Comparison of ENCODE assay signal across 23 cellular contexts in the genomic region with DNA sequence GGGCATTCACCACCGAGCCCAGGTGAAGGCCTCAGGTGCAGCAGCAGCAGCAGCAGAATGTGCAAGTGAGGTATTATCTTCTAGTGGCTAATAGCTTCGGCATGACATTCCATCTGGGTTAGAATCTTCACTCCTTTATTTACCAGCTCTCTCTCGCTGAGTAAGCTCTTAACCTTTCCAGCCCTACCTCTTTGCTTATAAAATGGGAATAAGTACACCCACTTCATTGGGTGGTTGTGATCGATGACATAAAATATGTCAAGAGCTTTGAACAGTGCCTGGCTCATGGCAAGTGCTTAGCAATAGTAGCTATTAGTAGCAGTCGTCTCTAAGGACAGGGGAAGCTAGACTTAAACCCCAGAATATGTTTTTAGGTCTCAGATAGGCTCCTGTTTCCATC.
A peak's percentile ranks its signal among the peaks of the same experiment; 100 is the strongest.
DNase-seq lines count a peak whose midpoint lies in the region; ATAC-seq and TF ChIP-seq lines count a peak whose summit lies in the region.
"Had no signal": no experiment of that assay in that cellular context is flagged by ENCODE, and none has a peak within 500 bp of the region (broad histone marks: within the 10 kb centered on the region; RNA-seq: fewer than 3 reads in every experiment).

No MANE protein-coding gene starts in this region.

- no peaks in the 10 kb centered on the region for H3K4me1 ChIP-seq in vagina
- H3K4me1 ChIP-seq: A549 had no signal

- no peak for TF ChIP-seq POLR2A in vagina (IDR thresholded peaks at IDR 0.05)

- no peaks in the 10 kb centered on the region for H3K36me3 ChIP-seq in vagina
- H3K36me3 ChIP-seq: ascending aorta; BLaER1 treated with 17β-estradiol and CSF1 and Interleukin-3, amounts not matched to agents 10 nM and 100 nM; pancreas; Peyer's patch had no signal

- H3K9me3 ChIP-seq in vagina: no peaks in the 10 kb centered on the region
- H3K9me3 ChIP-seq: A549; ascending aorta; BLaER1 treated with 17β-estradiol and CSF1 and Interleukin-3, amounts not matched to agents 10 nM and 100 nM; pancreas; Peyer's patch had no signal

- H3K4me3 ChIP-seq in vagina: no peak overlapping the region
- H3K4me3 ChIP-seq: A549; ascending aorta; BLaER1 treated with 17β-estradiol and CSF1 and Interleukin-3, amounts not matched to agents 10 nM and 100 nM; pancreas; Peyer's patch had no signal

- no peak for TF ChIP-seq CTCF in vagina (IDR thresholded peaks at IDR 0.05)

- no peak for ATAC-seq in HG02938 (IDR thresholded peaks at IDR 0.05; ENCODE audit: unreplicated experiment)
- ATAC-seq: A549; pancreas; stimulated activated naive CD8-positive, alpha-beta T cell treated with anti-CD3 and anti-CD28 coated beads, Interleukin-15, amount 100 ng/mL, for 72 hours had no signal

- no peaks in the 10 kb centered on the region for H3K27me3 ChIP-seq in vagina
- H3K27me3 ChIP-seq: ascending aorta; BLaER1 treated with 17β-estradiol and CSF1 and Interleukin-3, amounts not matched to agents 10 nM and 100 nM; pancreas; Peyer's patch had no signal

- peak; percentile 17 for DNase-seq in NCI-H345 (lab: John Stamatoyannopoulos, UW)
- no peak for DNase-seq in NCI-H345 treated with DMSO at 0.1 percent for 48 hours (lab: John Stamatoyannopoulos, UW; ENCODE audit: unreplicated experiment)
- peak; percentile 59 for DNase-seq in NCI-H510A (lab: John Stamatoyannopoulos, UW)
- peak; percentile 52 for DNase-seq in islet precursor cell
- no peak for DNase-seq in anterior cingulate cortex (lab: John Stamatoyannopoulos, UW)
- no peak for DNase-seq in vagina (ENCODE audit: extremely low spot score in 2 of 2)
- no peak for DNase-seq in AG20443 (ENCODE audit: low spot score)
- DNase-seq: activated CD4-positive, alpha-beta memory T cell treated with anti-CD3 and anti-CD28 coated beads, Interleukin-2, amount 10 ng/mL, durations not matched to agents 7 days and 5 days; activated CD4-positive, CD25-positive, alpha-beta regulatory T cell; activated naive CD4-positive, alpha-beta T cell treated with anti-CD3 and anti-CD28 coated beads, Interleukin-2, amount 10 ng/mL, durations not matched to agents 7 days and 5 days; activated T-cell treated with anti-CD3 and anti-CD28 coated beads, Interleukin-2, amount 50 U/mL, for 24 hours; immature natural killer cell; naive B cell; NCI-H1436 treated with DMSO at 0.1 percent for 48 hours; NCI-H774; pancreas; Peyer's patch; stimulated activated CD4-positive, alpha-beta T cell treated with anti-CD3 and anti-CD28 coated beads, Interleukin-1b, Interleukin-23, amount 100 ng/mL, for 48 hours; stimulated activated naive CD8-positive, alpha-beta T cell treated with anti-CD3 and anti-CD28 coated beads, Interleukin-15, amount 100 ng/mL, for 72 hours had no signal

- no peak overlapping the region for H3K27ac ChIP-seq in vagina
- H3K27ac ChIP-seq: A549; ascending aorta; BLaER1 treated with 17β-estradiol and CSF1 and Interleukin-3, amounts not matched to agents 10 nM and 100 nM; pancreas; Peyer's patch had no signal

- intact Hi-C loops in vagina (cut with DNase I): no loop called here

Comparison
In these comparisons a context has a peak if more than half of its experiments do, and no peak if none do; other contexts are left out.
1. DNase-seq: peak in NCI-H345 (single experiment), NCI-H510A (single experiment) and islet precursor cell (single experiment); none in NCI-H345 treated with DMSO at 0.1 percent for 48 hours (single experiment), anterior cingulate cortex (0 of 58), vagina (0 of 2) and AG20443 (single experiment).